In genomic region chr13:80339841-80340642, GRCh38 we compare ENCODE assay signal across 8 cellular contexts. TPM values are rescaled to one million over a fixed set of nuclear protein-coding genes. Genes with fewer than 3 reads are reported as not detected.
DNase-seq lines count a peak whose midpoint lies in the region; ATAC-seq and TF ChIP-seq lines count a peak whose summit lies in the region.

No MANE protein-coding gene starts in this region.

- TF ChIP-seq POLR2A in GM18951 (IDR thresholded peaks at IDR 0.05; ENCODE audit: extremely low read depth, insufficient read depth, insufficient read length), result peak; percentile 20

- H3K27ac ChIP-seq in cardiac muscle cell, result peak overlapping the region; percentile 99
- H3K27ac ChIP-seq in trophoblast cell (ENCODE audit: low read depth, low read length), result peak overlapping the region; percentile 95

- DNase-seq in AML-193 (lab: John Stamatoyannopoulos, UW) (peak; percentile 43 to 48), NCI-H1092 (lab: John Stamatoyannopoulos, UW) (peak; percentile 71), activated gamma-delta T cell (lab: John Stamatoyannopoulos, UW) (peak; percentile 16), cardiac muscle cell (ENCODE audit: low read depth in 1 of 2, low spot score in 1 of 2) (peak; percentile 59 to 62), trophoblast cell (peak; percentile 11 to 61)

- H2BK12ac ChIP-seq in trophoblast cell (ENCODE audit: low read length), result peak overlapping the region; percentile 37

- peak overlapping the region; percentile 86 for H4K91ac ChIP-seq in trophoblast cell (ENCODE audit: low read depth, low read length)

- in situ Hi-C loops in GM18951 (cut with MboI; ENCODE audit: low sequenced_read_pairs, unreplicated experiment), result no loop called here

- peak overlapping the region; percentile 93 for H3K4ac ChIP-seq in trophoblast cell (ENCODE audit: low read depth, low read length)

- H3K9ac ChIP-seq in trophoblast cell (ENCODE audit: low read length), result peak overlapping the region; percentile 83

- peaks cover 26% of the 10 kb centered on the region for H3K79me2 ChIP-seq in trophoblast cell (ENCODE audit: control insufficient read depth, insufficient read depth, low read length, poor library complexity)

- peak overlapping the region; percentile 71 for H4K8ac ChIP-seq in trophoblast cell (ENCODE audit: low read depth, low read length)

- H3K36me3 ChIP-seq in cardiac muscle cell, result peaks cover 15% of the 10 kb centered on the region
- H3K36me3 ChIP-seq in trophoblast cell (ENCODE audit: control insufficient read depth in 1 of 2, insufficient read depth in 2 of 2, low read length in 2 of 2), result peaks cover 10 to 12% of the 10 kb centered on the region in 2 experiments

- TF ChIP-seq CTCF in cardiac muscle cell (IDR thresholded peaks at IDR 0.05; ENCODE audit: low read depth, low read length), result no peak

- peak overlapping the region; percentile 72 for H3K4me2 ChIP-seq in trophoblast cell (ENCODE audit: low read length)

- peak overlapping the region; percentile 18 for H2BK5ac ChIP-seq in trophoblast cell (ENCODE audit: low read depth, low read length, poor library complexity)

- H3K14ac ChIP-seq in trophoblast cell (ENCODE audit: low read length), result peak overlapping the region; percentile 92

- H2AK5ac ChIP-seq in trophoblast cell (ENCODE audit: low read length), result peak overlapping the region; percentile 49

- peak overlapping the region; percentile 20 for H3K18ac ChIP-seq in trophoblast cell (ENCODE audit: low read length)

- H3K4me3 ChIP-seq in cardiac muscle cell, result peak overlapping the region; percentile 98
- H3K4me3 ChIP-seq in trophoblast cell (ENCODE audit: low read depth, low read length), result peak overlapping the region; percentile 84

- H3K4me1 ChIP-seq in cardiac muscle cell (ENCODE audit: low read depth) (peaks cover 28% of the 10 kb centered on the region), trophoblast cell (ENCODE audit: control insufficient read depth in 1 of 2, insufficient read depth in 2 of 2, low read length in 2 of 2) (peaks cover 0 to 13% of the 10 kb centered on the region in 2 experiments)

- WGBS in trophoblast cell (ENCODE audit: extremely low coverage, insufficient coverage, insufficient read length), result no CpG with 5 or more reads among the region's 63 CpGs

- H4K12ac ChIP-seq in trophoblast cell (ENCODE audit: low read depth, low read length), result peak overlapping the region; percentile 45

- ATAC-seq in GM18873 (IDR thresholded peaks at IDR 0.05; ENCODE audit: low FRiP score, unreplicated experiment) (no peak), HG03442 (IDR thresholded peaks at IDR 0.05; ENCODE audit: unreplicated experiment) (no peak)

- H3K9me3 ChIP-seq in cardiac muscle cell (ENCODE audit: low read depth), result no peaks in the 10 kb centered on the region
- no peaks in the 10 kb centered on the region for H3K9me3 ChIP-seq in trophoblast cell (ENCODE audit: insufficient read depth, low read depth, low read length)

- no peaks in the 10 kb centered on the region for H3K27me3 ChIP-seq in cardiac muscle cell
- H3K27me3 ChIP-seq in trophoblast cell (ENCODE audit: insufficient read depth, low read length), result no peaks in the 10 kb centered on the region

- peak overlapping the region; percentile 79 for H2BK120ac ChIP-seq in trophoblast cell (ENCODE audit: insufficient read depth, low read length, poor library complexity)

- H3K79me1 ChIP-seq in trophoblast cell (ENCODE audit: low read length), result peaks cover 22% of the 10 kb centered on the region

- H3K23ac ChIP-seq in trophoblast cell (ENCODE audit: low read length), result no peak overlapping the region

- peak overlapping the region; percentile 25 for H2AFZ ChIP-seq in trophoblast cell (ENCODE audit: insufficient read depth, low read length, poor library complexity)

RNA-seq across cellular contexts. Expression of gene SPRY2, which starts 0.9 kb away (rescaled TPM):
- total RNA-seq in cardiac muscle cell, result 67.8 and 73.1 TPM in 2 replicates
- polyA plus RNA-seq in cardiac muscle cell, result 132 and 142 TPM in 2 replicates
- 25.2 and 27.9 TPM in 2 replicates for polyA plus RNA-seq in trophoblast cell (2013)

Comparison
In these comparisons a context has a peak if more than half of its experiments do, and no peak if none do; other contexts are left out.
1. DNase-seq: peak in every context shown above with its lines; median percentile 71 in NCI-H1092; 60 in cardiac muscle cell; 46 in AML-193; 36 in trophoblast cell; 16 in activated gamma-delta T cell.